1 cellular context compared by ENCODE assay signal in the genomic region with DNA sequence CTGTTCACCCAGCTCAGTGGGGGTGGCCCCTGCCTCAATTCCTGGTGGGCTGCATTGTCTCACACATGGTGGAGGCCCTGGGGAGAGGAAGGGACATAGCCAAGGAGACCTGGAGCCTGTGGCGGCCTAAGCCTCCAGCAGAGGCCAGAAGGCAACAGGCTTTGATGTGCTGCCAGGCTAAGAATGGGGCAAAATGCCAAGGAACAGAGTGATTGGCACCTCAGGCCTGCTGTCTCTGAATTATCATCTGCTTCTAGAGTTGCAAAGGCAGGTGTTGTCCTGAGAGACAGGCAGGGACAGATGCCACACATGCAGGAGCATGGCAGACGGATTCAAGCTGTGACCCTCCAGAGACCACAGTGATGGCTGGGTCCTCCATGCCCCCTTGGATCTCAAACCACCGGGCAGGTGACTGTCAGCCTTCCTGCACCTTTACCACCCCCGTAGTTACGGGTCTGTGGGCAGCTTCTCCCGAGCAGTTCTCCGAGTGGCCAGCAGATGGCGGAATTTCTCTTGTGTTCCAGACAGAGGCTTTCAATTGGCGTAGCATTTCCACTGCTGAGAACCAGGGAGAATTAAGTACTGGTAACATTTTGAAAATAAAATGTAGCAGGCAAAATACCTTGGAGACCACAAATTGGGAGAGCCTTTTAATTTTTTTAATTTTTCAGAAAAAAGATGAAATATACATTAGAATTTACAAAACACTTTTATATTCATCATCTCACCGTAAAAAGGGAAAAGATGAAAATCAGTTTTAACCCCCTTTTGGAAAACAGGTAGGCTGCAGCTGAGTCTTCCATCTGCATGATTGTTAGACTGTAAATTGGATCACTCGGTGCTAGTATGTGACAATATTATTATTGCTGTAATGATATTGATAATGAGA.
TF ChIP-seq lines count a peak whose summit lies in the region.

No MANE protein-coding gene starts in this region.

TF ChIP-seq in IMR-90, 13 proteins besides CTCF, POLR2A, EP300 and RAD21:
- TF ChIP-seq CEBPB (IDR thresholded peaks at IDR 0.05; ENCODE audit: low read depth, low read length) (no peak), SMC3 (IDR thresholded peaks at IDR 0.05; ENCODE audit: low read depth, low read length) (peak; percentile 89), FOS (IDR thresholded peaks at IDR 0.05; ENCODE audit: low read depth, low read length) (no peak), MAZ (IDR thresholded peaks at IDR 0.05; ENCODE audit: borderline replicate concordance, low read depth, low read length) (no peak), ELK1 (IDR thresholded peaks at IDR 0.05; ENCODE audit: borderline replicate concordance, low read depth, low read length) (no peak), RFX5 (IDR thresholded peaks at IDR 0.05; ENCODE audit: low read depth, low read length) (no peak), MAFK (IDR thresholded peaks at IDR 0.05; ENCODE audit: low read depth, low read length) (no peak), CHD1 (IDR thresholded peaks at IDR 0.05; ENCODE audit: low read depth, low read length) (no peak), BHLHE40 (IDR thresholded peaks at IDR 0.05; ENCODE audit: low read depth, low read length) (no peak)
